Comparison of ENCODE assay signal across 36 cellular contexts in genomic region chr9:130370226-130370625, GRCh38.
"Had no signal": no experiment of that assay in that cellular context is flagged by ENCODE, and none has a peak within 500 bp of the region (broad histone marks: within the 10 kb centered on the region; RNA-seq: fewer than 3 reads in every experiment).

No MANE protein-coding gene starts in this region.

- H3K4me1 Mint-ChIP-seq: activated CD8-positive, alpha-beta memory T cell treated with anti-CD3 and anti-CD28 coated beads, Interleukin-2, amount 10 ng/mL, durations not matched to agents 7 days and 5 days had no signal

- H3K36me3 Mint-ChIP-seq: activated CD8-positive, alpha-beta memory T cell treated with anti-CD3 and anti-CD28 coated beads, Interleukin-2, amount 10 ng/mL, durations not matched to agents 7 days and 5 days; activated naive CD8-positive, alpha-beta T cell; activated naive CD8-positive, alpha-beta T cell treated with anti-CD3 and anti-CD28 coated beads, Interleukin-2, amount 10 ng/mL, durations not matched to agents 7 days and 5 days; brain; T-cell had no signal

- H3K4me3 ChIP-seq: ascending aorta, cardiac muscle cell had no signal

- H3K4me1 ChIP-seq: ascending aorta had no signal

- H3K27ac Mint-ChIP-seq: activated CD4-positive, alpha-beta memory T cell treated with anti-CD3 and anti-CD28 coated beads, Interleukin-2, amount 10 ng/mL, durations not matched to agents 7 days and 5 days; activated CD4-positive, alpha-beta T cell treated with anti-CD3 and anti-CD28 coated beads for 36 hours; activated CD4-positive, alpha-beta T cell treated with anti-CD3 and anti-CD28 coated beads, Interleukin-2, amount 10 ng/mL, durations not matched to agents 7 days and 5 days; activated CD8-positive, alpha-beta memory T cell treated with anti-CD3 and anti-CD28 coated beads, Interleukin-2, amount 10 ng/mL, durations not matched to agents 7 days and 5 days; activated CD8-positive, alpha-beta T cell treated with anti-CD3 and anti-CD28 coated beads, Interleukin-2, amount 10 ng/mL, durations not matched to agents 7 days and 5 days; activated naive CD8-positive, alpha-beta T cell; activated naive CD8-positive, alpha-beta T cell treated with anti-CD3 and anti-CD28 coated beads, Interleukin-2, amount 10 ng/mL, durations not matched to agents 7 days and 5 days; activated naive CD8-positive, alpha-beta T cell treated with anti-CD3 and anti-CD28 coated beads, Interleukin-2, amount 50 U/mL, for 24 hours; activated T-cell treated with anti-CD3 and anti-CD28 coated beads, Interleukin-2, amount 50 U/mL, for 24 hours; activated T-helper 2 cell treated with anti-CD3 and anti-CD28 coated beads, Interferon-gamma antibody, Interleukin-2, Interleukin-4, amounts not matched to agents 10 μg/mL and 5 μg/mL and 100 μg/mL, durations not matched to agents 14 hours and 24 hours and 36 hours; brain; T-cell; T-helper 1 cell treated with Interleukin-12 subunit alpha and Interleukin-12 subunit beta and Interleukin-4 antibody, amounts not matched to agents 30 μg/mL and 1 μg/mL, for 36 hours; T-helper 2 cell treated with Interferon-gamma antibody and Interleukin-4, amounts not matched to agents 5 μg/mL and 100 μg/mL, for 36 hours had no signal

- H3K27ac ChIP-seq: ascending aorta, cardiac muscle cell, VCaP had no signal

- H3K27me3 Mint-ChIP-seq: activated CD4-positive, alpha-beta memory T cell treated with anti-CD3 and anti-CD28 coated beads, Interleukin-2, amount 10 ng/mL, durations not matched to agents 7 days and 5 days; activated CD4-positive, alpha-beta T cell treated with anti-CD3 and anti-CD28 coated beads, Interleukin-2, amount 10 ng/mL, durations not matched to agents 7 days and 5 days; activated naive CD8-positive, alpha-beta T cell; activated naive CD8-positive, alpha-beta T cell treated with anti-CD3 and anti-CD28 coated beads, Interleukin-2, amount 10 ng/mL, durations not matched to agents 7 days and 5 days had no signal

- DNase-seq: activated CD4-positive, alpha-beta memory T cell treated with anti-CD3 and anti-CD28 coated beads, Interleukin-2, amount 10 ng/mL, durations not matched to agents 7 days and 5 days; activated CD4-positive, alpha-beta T cell treated with anti-CD3 and anti-CD28 coated beads for 1 hour; activated CD4-positive, alpha-beta T cell treated with anti-CD3 and anti-CD28 coated beads for 36 hours; activated CD4-positive, alpha-beta T cell treated with anti-CD3 and anti-CD28 coated beads for 48 hours; activated CD4-positive, alpha-beta T cell treated with anti-CD3 and anti-CD28 coated beads, Interleukin-2, amount 10 ng/mL, durations not matched to agents 7 days and 5 days; activated CD4-positive, alpha-beta T cell treated with anti-CD3 and anti-CD28 coated beads, Interleukin-2, amount 50 U/mL, for 48 hours; activated CD4-positive, CD25-positive, alpha-beta regulatory T cell; activated CD8-positive, alpha-beta memory T cell treated with anti-CD3 and anti-CD28 coated beads for 24 hours; activated CD8-positive, alpha-beta memory T cell treated with anti-CD3 and anti-CD28 coated beads, Interleukin-2, amount 10 ng/mL, durations not matched to agents 7 days and 5 days; activated CD8-positive, alpha-beta memory T cell treated with anti-CD3 and anti-CD28 coated beads, Interleukin-2, amount 50 U/mL, for 48 hours; activated CD8-positive, alpha-beta T cell treated with anti-CD3 and anti-CD28 coated beads, Interleukin-2, amount 10 ng/mL, durations not matched to agents 7 days and 5 days; activated effector memory CD4-positive, alpha-beta T cell treated with Interleukin-2 at 50 U/mL for 16 hours; activated gamma-delta T cell; activated naive CD4-positive, alpha-beta T cell treated with anti-CD3 and anti-CD28 coated beads, Interleukin-2, amount 50 U/mL, for 16 hours; activated naive CD4-positive, alpha-beta T cell treated with Interleukin-2 at 50 U/mL for 16 hours; activated naive CD8-positive, alpha-beta T cell treated with anti-CD3 and anti-CD28 coated beads, Interleukin-2, amount 10 ng/mL, durations not matched to agents 7 days and 5 days; activated naive CD8-positive, alpha-beta T cell treated with anti-CD3 and anti-CD28 coated beads, Interleukin-2, amount 50 U/mL, for 24 hours; activated T-cell treated with anti-CD3 and anti-CD28 coated beads, Interleukin-2, amount 50 U/mL, for 24 hours; activated T-cell treated with anti-CD3 and anti-CD28 coated beads, Interleukin-2, amount 50 U/mL, for 48 hours; amygdala; anterior cingulate cortex; caudate nucleus; cerebellar nuclear complex; T-cell; T-helper 2 cell; T-helper 9 cell had no signal

- ATAC-seq: activated CD4-positive, alpha-beta T cell treated with anti-CD3 and anti-CD28 coated beads for 36 hours; activated CD4-positive, CD25-positive, alpha-beta regulatory T cell treated with anti-CD3 and anti-CD28 coated beads, Interleukin-2, amount 50 U/mL, for 24 hours; activated CD8-positive, alpha-beta memory T cell treated with anti-CD3 and anti-CD28 coated beads, Interleukin-2, amount 10 ng/mL, durations not matched to agents 7 days and 5 days; activated CD8-positive, alpha-beta T cell treated with anti-CD3 and anti-CD28 coated beads, Interleukin-2, amount 10 ng/mL, durations not matched to agents 7 days and 5 days; activated naive CD8-positive, alpha-beta T cell treated with anti-CD3 and anti-CD28 coated beads, Interleukin-2, amount 50 U/mL, for 24 hours; T-cell had no signal

- H3K9me3 ChIP-seq: ascending aorta had no signal

- H3K9me3 Mint-ChIP-seq: central memory CD8-positive, alpha-beta T cell had no signal

- H3K36me3 ChIP-seq: ascending aorta, cardiac muscle cell had no signal

- H3K4me3 Mint-ChIP-seq: activated CD4-positive, alpha-beta memory T cell treated with anti-CD3 and anti-CD28 coated beads, Interleukin-2, amount 10 ng/mL, durations not matched to agents 7 days and 5 days; activated CD4-positive, alpha-beta T cell treated with anti-CD3 and anti-CD28 coated beads for 36 hours; activated CD4-positive, alpha-beta T cell treated with anti-CD3 and anti-CD28 coated beads, Interleukin-2, amount 10 ng/mL, durations not matched to agents 7 days and 5 days; activated CD8-positive, alpha-beta memory T cell treated with anti-CD3 and anti-CD28 coated beads, Interleukin-2, amount 10 ng/mL, durations not matched to agents 7 days and 5 days; activated CD8-positive, alpha-beta T cell treated with anti-CD3 and anti-CD28 coated beads, Interleukin-2, amount 10 ng/mL, durations not matched to agents 7 days and 5 days; activated naive CD8-positive, alpha-beta T cell; activated naive CD8-positive, alpha-beta T cell treated with anti-CD3 and anti-CD28 coated beads, Interleukin-2, amount 10 ng/mL, durations not matched to agents 7 days and 5 days; activated naive CD8-positive, alpha-beta T cell treated with anti-CD3 and anti-CD28 coated beads, Interleukin-2, amount 50 U/mL, for 24 hours; activated T-cell treated with anti-CD3 and anti-CD28 coated beads, Interleukin-2, amount 50 U/mL, for 24 hours; brain; central memory CD8-positive, alpha-beta T cell; T-cell; T-helper 1 cell treated with Interleukin-12 subunit alpha and Interleukin-12 subunit beta and Interleukin-4 antibody, amounts not matched to agents 30 μg/mL and 1 μg/mL, for 36 hours; T-helper 2 cell treated with Interferon-gamma antibody and Interleukin-4, amounts not matched to agents 5 μg/mL and 100 μg/mL, for 36 hours had no signal

- H3K27me3 ChIP-seq: ascending aorta, cardiac muscle cell had no signal
